Comparison of ENCODE assay signal across 10 cellular contexts in the genomic region with DNA sequence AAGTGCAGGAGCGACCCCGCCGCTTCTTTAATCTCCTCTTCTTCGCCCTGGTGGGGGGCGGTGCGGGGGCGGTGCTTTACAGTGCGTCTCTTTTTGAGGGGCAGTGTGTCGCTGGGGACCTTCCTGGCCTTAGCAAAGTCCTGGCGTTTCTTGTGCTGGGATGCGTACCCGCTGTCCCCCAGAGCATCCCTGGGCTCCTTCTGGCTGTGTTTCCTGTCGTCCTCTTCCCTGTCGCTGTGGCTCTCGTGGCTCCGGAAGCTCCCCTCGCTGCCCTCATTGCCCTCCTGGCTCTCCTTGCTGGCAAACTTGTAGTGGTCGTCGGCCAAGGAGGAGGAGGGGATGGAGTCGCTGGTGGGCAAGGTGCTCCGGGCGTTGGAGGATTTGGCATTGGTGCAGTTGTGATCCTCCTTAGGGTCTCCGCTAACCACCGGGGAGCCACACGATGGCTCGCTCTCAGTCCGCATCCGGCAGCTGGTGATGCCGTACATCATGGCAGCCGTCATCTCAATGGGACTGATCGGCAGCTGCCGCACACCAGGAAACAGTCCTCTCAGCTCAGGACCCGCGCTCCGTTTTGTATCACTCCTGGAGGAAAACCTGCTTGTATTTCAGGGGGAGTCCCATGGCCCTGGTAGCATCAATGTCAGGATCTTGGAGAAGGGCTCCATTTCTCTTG. TPM values are rescaled to one million over a fixed set of nuclear protein-coding genes. Genes with fewer than 3 reads are reported as not detected.
DNase-seq lines count a peak whose midpoint lies in the region; ATAC-seq, FAIRE-seq and TF ChIP-seq lines count a peak whose summit lies in the region.
"Had no signal": no experiment of that assay in that cellular context is flagged by ENCODE, and none has a peak within 500 bp of the region (broad histone marks: within the 10 kb centered on the region; RNA-seq: fewer than 3 reads in every experiment).

No MANE protein-coding gene starts in this region.

- H3K36me3 Mint-ChIP-seq in activated CD4-positive, alpha-beta memory T cell treated with anti-CD3 and anti-CD28 coated beads, Interleukin-2, amount 10 ng/mL, durations not matched to agents 7 days and 5 days (ENCODE audit: low read depth), result no peaks in the 10 kb centered on the region

- no peaks in the 10 kb centered on the region for H3K9me3 Mint-ChIP-seq in activated CD4-positive, alpha-beta memory T cell treated with anti-CD3 and anti-CD28 coated beads, Interleukin-2, amount 10 ng/mL, durations not matched to agents 7 days and 5 days

- FAIRE-seq in RCC 7860 (lab: Jason Lieb, UNC), result no peak

- CTCF ChIA-PET in BJ (lab: Yijun Ruan, JAX), result no interaction called here
- CTCF ChIA-PET in activated CD4-positive, alpha-beta memory T cell treated with anti-CD3 and anti-CD28 coated beads, Interleukin-2, amount 10 ng/mL, durations not matched to agents 7 days and 5 days (lab: Charles Lee), result no interaction called here

- ATAC-seq in HG02798 (IDR thresholded peaks at IDR 0.05; ENCODE audit: poor library complexity, unreplicated experiment) (peak; percentile 63), GM18498 (IDR thresholded peaks at IDR 0.05; ENCODE audit: unreplicated experiment) (no peak)

- no peaks in the 10 kb centered on the region for H3K27me3 ChIP-seq in BJ (ENCODE audit: control insufficient read depth, insufficient read depth, low read length)
- H3K27me3 ChIP-seq: upper lobe of left lung had no signal

- H3K4me3 ChIP-seq in BJ (ENCODE audit: low read depth, low read length), result peak overlapping the region; percentile 38
- H3K4me3 ChIP-seq: SK-N-MC had no signal

- DNase-seq in BJ (ENCODE audit: low read depth) (no peak), left kidney (ENCODE audit: low read depth, low spot score) (peak; percentile 35), 8988T (no peak), RCC 7860 (ENCODE audit: low spot score) (no peak)
- peak; percentile 16 for DNase-seq in activated CD4-positive, alpha-beta memory T cell treated with anti-CD3 and anti-CD28 coated beads, Interleukin-2, amount 10 ng/mL, durations not matched to agents 7 days and 5 days
- no peak for DNase-seq in stimulated activated naive CD4-positive, alpha-beta T cell (lab: John Stamatoyannopoulos, UW)

- peak overlapping the region; percentile 69 for H3K4me3 Mint-ChIP-seq in activated CD4-positive, alpha-beta memory T cell treated with anti-CD3 and anti-CD28 coated beads, Interleukin-2, amount 10 ng/mL, durations not matched to agents 7 days and 5 days

- POLR2A ChIA-PET in BJ (lab: Charles Lee), result no interaction called here
- POLR2A ChIA-PET in activated CD4-positive, alpha-beta memory T cell treated with anti-CD3 and anti-CD28 coated beads, Interleukin-2, amount 10 ng/mL, durations not matched to agents 7 days and 5 days (lab: Charles Lee), result no interaction called here

- H3K4me1 Mint-ChIP-seq in activated CD4-positive, alpha-beta memory T cell treated with anti-CD3 and anti-CD28 coated beads, Interleukin-2, amount 10 ng/mL, durations not matched to agents 7 days and 5 days, result no peaks in the 10 kb centered on the region

- TF ChIP-seq CTCF in BJ (IDR thresholded peaks at IDR 0.05; ENCODE audit: insufficient read depth, low read depth, low read length), result no peak

- no peak overlapping the region for H3K27ac Mint-ChIP-seq in activated CD4-positive, alpha-beta memory T cell treated with anti-CD3 and anti-CD28 coated beads, Interleukin-2, amount 10 ng/mL, durations not matched to agents 7 days and 5 days

- peaks cover 4% of the 10 kb centered on the region for H3K27me3 Mint-ChIP-seq in activated CD4-positive, alpha-beta memory T cell treated with anti-CD3 and anti-CD28 coated beads, Interleukin-2, amount 10 ng/mL, durations not matched to agents 7 days and 5 days

- H3K36me3 ChIP-seq in BJ (ENCODE audit: control insufficient read depth, insufficient read depth, low read length), result no peaks in the 10 kb centered on the region
- H3K36me3 ChIP-seq: upper lobe of left lung had no signal

RNA-seq across cellular contexts. Expression of a gene that starts 30.4 kb away (rescaled TPM):
- polyA plus RNA-seq in BJ (2011; rRNA removed), result 3.0 and 6.3 TPM in 2 replicates
- polyA minus RNA-seq in BJ (2011; rRNA and poly(A)+ RNA removed), result not detected in 2 replicates
- under 1 TPM in 1 of 2 experiments, not detected in 1; 0.45 TPM for total RNA-seq in activated CD4-positive, alpha-beta memory T cell treated with anti-CD3 and anti-CD28 coated beads, Interleukin-2, amount 10 ng/mL, durations not matched to agents 7 days and 5 days

RNA-seq across cellular contexts. Expression of a gene that starts 52.4 kb away (rescaled TPM):
- polyA plus RNA-seq in BJ (2011; rRNA removed), result 11.8 and 14.3 TPM in 2 replicates
- polyA minus RNA-seq in BJ (2011; rRNA and poly(A)+ RNA removed), result 9.4 and 9.5 TPM in 2 replicates
- 1 to 10 TPM; 5.3 TPM for total RNA-seq in activated CD4-positive, alpha-beta memory T cell treated with anti-CD3 and anti-CD28 coated beads, Interleukin-2, amount 10 ng/mL, durations not matched to agents 7 days and 5 days

Comparison
In these comparisons a context has a peak if more than half of its experiments do, and no peak if none do; other contexts are left out.
1. DNase-seq: peak in activated CD4-positive, alpha-beta memory T cell treated with anti-CD3 and anti-CD28 coated beads, Interleukin-2, amount 10 ng/mL, durations not matched to agents 7 days and 5 days (single experiment) and left kidney (single experiment); none in BJ (single experiment), 8988T (single experiment), RCC 7860 (single experiment) and stimulated activated naive CD4-positive, alpha-beta T cell (0 of 6).